In genomic region chr12:52169886-52170285, GRCh38 we compare ENCODE assay signal across 25 cellular contexts. TPM values are rescaled to one million over a fixed set of nuclear protein-coding genes. Genes with fewer than 3 reads are reported as not detected.
"Had no signal": no experiment of that assay in that cellular context is flagged by ENCODE, and none has a peak within 500 bp of the region (broad histone marks: within the 10 kb centered on the region; RNA-seq: fewer than 3 reads in every experiment).

No MANE protein-coding gene starts in this region.

- H3K27me3 ChIP-seq: brain microvascular endothelial cell, colonic mucosa, gastrocnemius medialis, heart left ventricle, neutrophil, thyroid gland had no signal

- ATAC-seq: activated CD8-positive, alpha-beta T cell treated with anti-CD3 and anti-CD28 coated beads for 36 hours; activated naive CD8-positive, alpha-beta T cell treated with anti-CD3 and anti-CD28 coated beads, Interleukin-2, amount 50 U/mL, for 24 hours; gastrocnemius medialis; heart left ventricle; left lobe of liver; sciatic nerve; T-cell had no signal

- H3K36me3 ChIP-seq: brain microvascular endothelial cell, colonic mucosa, gastrocnemius medialis, heart left ventricle, neutrophil, thyroid gland had no signal

- H3K9me3 Mint-ChIP-seq: activated CD4-positive, alpha-beta T cell treated with anti-CD3 and anti-CD28 coated beads, Interleukin-2, amount 10 ng/mL, durations not matched to agents 24 days and 14 days; activated CD8-positive, alpha-beta T cell treated with anti-CD3 and anti-CD28 coated beads for 36 hours; activated naive CD4-positive, alpha-beta T cell treated with anti-CD3 and anti-CD28 coated beads for 36 hours; activated naive CD8-positive, alpha-beta T cell treated with anti-CD3 and anti-CD28 coated beads, Interleukin-2, amount 50 U/mL, for 24 hours; activated T-helper 2 cell treated with anti-CD3 and anti-CD28 coated beads, Interferon-gamma antibody, Interleukin-2, Interleukin-4, amounts not matched to agents 10 μg/mL and 5 μg/mL and 100 μg/mL, durations not matched to agents 14 hours and 24 hours and 36 hours; endodermal cell; T-cell had no signal

- H3K4me1 ChIP-seq: colonic mucosa, gastrocnemius medialis had no signal

- H3K27ac ChIP-seq: brain microvascular endothelial cell, colonic mucosa, gastrocnemius medialis, heart left ventricle, neutrophil, thyroid gland had no signal

- H3K27me3 Mint-ChIP-seq: activated CD8-positive, alpha-beta T cell treated with anti-CD3 and anti-CD28 coated beads for 36 hours; activated naive CD8-positive, alpha-beta T cell treated with anti-CD3 and anti-CD28 coated beads, Interleukin-2, amount 50 U/mL, for 24 hours; T-cell had no signal

- H3K9me3 ChIP-seq: colonic mucosa, gastrocnemius medialis, heart left ventricle, neutrophil, thyroid gland had no signal

- H3K27ac Mint-ChIP-seq: activated CD4-positive, alpha-beta T cell treated with anti-CD3 and anti-CD28 coated beads, Interleukin-2, amount 10 ng/mL, durations not matched to agents 24 days and 14 days; activated CD8-positive, alpha-beta T cell treated with anti-CD3 and anti-CD28 coated beads for 36 hours; activated naive CD4-positive, alpha-beta T cell treated with anti-CD3 and anti-CD28 coated beads for 36 hours; activated naive CD8-positive, alpha-beta T cell treated with anti-CD3 and anti-CD28 coated beads, Interleukin-2, amount 50 U/mL, for 24 hours; activated T-helper 2 cell treated with anti-CD3 and anti-CD28 coated beads, Interferon-gamma antibody, Interleukin-2, Interleukin-4, amounts not matched to agents 10 μg/mL and 5 μg/mL and 100 μg/mL, durations not matched to agents 14 hours and 24 hours and 36 hours; endodermal cell; T-cell had no signal

- H3K36me3 Mint-ChIP-seq: T-cell had no signal

- H3K4me1 Mint-ChIP-seq: activated CD4-positive, alpha-beta T cell treated with anti-CD3 and anti-CD28 coated beads, Interleukin-2, amount 10 ng/mL, durations not matched to agents 24 days and 14 days; activated naive CD8-positive, alpha-beta T cell treated with anti-CD3 and anti-CD28 coated beads, Interleukin-2, amount 50 U/mL, for 24 hours; endodermal cell had no signal

- H3K4me3 ChIP-seq: colonic mucosa, gastrocnemius medialis, heart left ventricle, smooth muscle cell, thyroid gland had no signal

- H3K4me3 Mint-ChIP-seq: activated CD4-positive, alpha-beta T cell treated with anti-CD3 and anti-CD28 coated beads, Interleukin-2, amount 10 ng/mL, durations not matched to agents 24 days and 14 days; activated CD8-positive, alpha-beta T cell treated with anti-CD3 and anti-CD28 coated beads for 36 hours; activated naive CD4-positive, alpha-beta T cell treated with anti-CD3 and anti-CD28 coated beads for 36 hours; activated naive CD8-positive, alpha-beta T cell treated with anti-CD3 and anti-CD28 coated beads, Interleukin-2, amount 50 U/mL, for 24 hours; endodermal cell; T-cell had no signal

- DNase-seq: activated CD4-positive, alpha-beta T cell treated with anti-CD3 and anti-CD28 coated beads, Interleukin-2, amount 10 ng/mL, durations not matched to agents 24 days and 14 days; activated CD8-positive, alpha-beta T cell treated with anti-CD3 and anti-CD28 coated beads for 36 hours; activated naive CD4-positive, alpha-beta T cell treated with anti-CD3 and anti-CD28 coated beads for 36 hours; activated naive CD8-positive, alpha-beta T cell treated with anti-CD3 and anti-CD28 coated beads, Interleukin-2, amount 50 U/mL, for 24 hours; activated T-cell treated with anti-CD3 and anti-CD28 coated beads, Interleukin-2, amount 50 U/mL, for 1 hour; anterior cingulate cortex; brain microvascular endothelial cell; central memory CD4-positive, alpha-beta T cell; colonic mucosa; endodermal cell; erythroblast; gastrocnemius medialis; kidney; stimulated activated naive CD4-positive, alpha-beta T cell; T-cell; T1000; thyroid gland had no signal

- H3K4me2 ChIP-seq: smooth muscle cell had no signal

RNA-seq across cellular contexts. Expression of gene KRT80, which starts 21.9 kb away (rescaled TPM):
- total RNA-seq: activated CD4-positive, alpha-beta T cell treated with anti-CD3 and anti-CD28 coated beads, Interleukin-2, amount 10 ng/mL, durations not matched to agents 24 days and 14 days; activated CD8-positive, alpha-beta T cell treated with anti-CD3 and anti-CD28 coated beads for 36 hours; activated naive CD4-positive, alpha-beta T cell treated with anti-CD3 and anti-CD28 coated beads for 36 hours; activated T-helper 2 cell treated with anti-CD3 and anti-CD28 coated beads, Interferon-gamma antibody, Interleukin-2, Interleukin-4, amounts not matched to agents 10 μg/mL and 5 μg/mL and 100 μg/mL, durations not matched to agents 14 hours and 24 hours and 36 hours; mononuclear cell; subcutaneous adipose tissue had no signal
